In the genomic region with DNA sequence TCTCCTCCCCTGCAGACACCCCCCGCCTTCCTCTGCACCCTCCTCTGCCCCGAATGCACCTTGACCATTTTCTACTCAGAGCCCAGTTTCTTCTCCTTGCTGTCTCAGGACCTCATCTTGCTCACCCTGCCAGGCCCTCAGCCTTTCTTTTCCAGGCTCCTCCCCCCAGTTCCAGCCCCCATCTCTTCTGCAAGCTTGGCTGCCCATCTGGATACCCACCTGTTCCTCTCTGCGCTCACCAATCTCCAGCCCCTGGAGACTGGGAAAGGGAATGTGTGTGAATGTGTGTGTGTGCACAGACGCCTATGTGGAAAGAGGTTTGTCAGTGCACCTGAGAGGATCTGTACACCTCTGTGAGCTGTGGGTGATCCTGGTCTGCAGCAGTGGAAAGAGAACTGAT, we compare ENCODE assay signal across 14 cellular contexts. TPM values are rescaled to one million over a fixed set of nuclear protein-coding genes. Genes with fewer than 3 reads are reported as not detected.
A peak's percentile ranks its signal among the peaks of the same experiment; 100 is the strongest.
DNase-seq lines count a peak whose midpoint lies in the region; ATAC-seq lines count a peak whose summit lies in the region.
"Had no signal": no experiment of that assay in that cellular context is flagged by ENCODE, and none has a peak within 500 bp of the region (broad histone marks: within the 10 kb centered on the region; RNA-seq: fewer than 3 reads in every experiment).

No MANE protein-coding gene starts in this region.

- H3K4me3 Mint-ChIP-seq in naive thymus-derived CD8-positive, alpha-beta T cell = no peak overlapping the region
- H3K4me3 Mint-ChIP-seq: H9 had no signal

- H3K36me3 Mint-ChIP-seq in naive thymus-derived CD8-positive, alpha-beta T cell = no peaks in the 10 kb centered on the region

- ATAC-seq in naive thymus-derived CD8-positive, alpha-beta T cell = no peak
- no peak for ATAC-seq in GM18520 (IDR thresholded peaks at IDR 0.05; ENCODE audit: unreplicated experiment)
- ATAC-seq: SK-N-SH treated with all-trans-retinoic acid at 6 μM for 48 hours had no signal

- POLR2A ChIA-PET in naive thymus-derived CD8-positive, alpha-beta T cell (lab: Charles Lee) = no interaction called here

- DNase-seq in NCI-H1694 (lab: John Stamatoyannopoulos, UW) (peak; percentile 25), NCI-H82 (lab: John Stamatoyannopoulos, UW) (peak; percentile 89), left kidney (ENCODE audit: low read depth, low spot score) (peak; percentile 89), NCI-H446 treated with DMSO at 0.1 percent for 48 hours (lab: John Stamatoyannopoulos, UW) (no peak), A172 (ENCODE audit: low spot score) (no peak)
- DNase-seq in naive thymus-derived CD8-positive, alpha-beta T cell = no peak
- DNase-seq: H9, NCI-H1930, NCI-H510A, SHP77 had no signal

- H3K27ac Mint-ChIP-seq in naive thymus-derived CD8-positive, alpha-beta T cell = peak overlapping the region in 1 of 10 donors; percentile 41

- no peaks in the 10 kb centered on the region for H3K9me3 Mint-ChIP-seq in naive thymus-derived CD8-positive, alpha-beta T cell

- peaks cover 0 to 11% (median 2%) of the 10 kb centered on the region in 4 donors for H3K4me1 Mint-ChIP-seq in naive thymus-derived CD8-positive, alpha-beta T cell

- peaks cover 0 to 2% (median 0%) of the 10 kb centered on the region in 5 donors for H3K27me3 Mint-ChIP-seq in naive thymus-derived CD8-positive, alpha-beta T cell

RNA-seq across cellular contexts. Expression of gene SLC22A12, which starts 36.4 kb away (rescaled TPM):
- total RNA-seq in naive thymus-derived CD8-positive, alpha-beta T cell = not detected
- not detected for polyA plus RNA-seq in naive thymus-derived CD8-positive, alpha-beta T cell
- total RNA-seq in A172 (2014; rRNA removed; shearing (Covaris generic)) = not detected in 2 replicates
- total RNA-seq: H9; T-helper 1 cell treated with Interleukin-12 subunit alpha and Interleukin-12 subunit beta and Interleukin-4 antibody, amounts not matched to agents 30 ng/mL and 1 ng/mL, for 36 hours had no signal
- polyA plus RNA-seq: BJ had no signal

Comparison
In these comparisons a context has a peak if more than half of its experiments do, and no peak if none do; other contexts are left out.
1. DNase-seq: peak in NCI-H1694 (single experiment), NCI-H82 (single experiment) and left kidney (single experiment); none in NCI-H446 treated with DMSO at 0.1 percent for 48 hours (single experiment), naive thymus-derived CD8-positive, alpha-beta T cell (0 of 10) and A172 (single experiment).